Comparison of ENCODE assay signal across 17 cellular contexts in the genomic region with DNA sequence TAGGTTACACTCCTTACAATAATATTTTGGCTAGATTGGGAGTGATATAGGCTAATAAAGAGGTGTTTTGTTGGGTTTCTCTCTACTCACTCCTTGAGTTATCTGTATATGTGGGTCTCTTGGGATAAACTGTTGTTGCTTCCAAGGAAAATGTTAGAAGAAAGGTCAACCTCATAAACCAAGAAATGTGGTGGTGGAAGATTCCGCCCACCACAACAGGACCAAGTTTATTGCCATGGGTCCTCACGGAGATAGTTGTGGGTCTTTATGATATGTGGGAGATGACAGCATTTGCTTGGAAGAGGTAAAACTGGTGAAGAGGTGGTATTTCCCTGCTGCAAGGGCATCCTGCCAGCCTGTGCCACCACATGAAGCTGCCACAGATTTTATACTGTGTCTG.
DNase-seq lines count a peak whose midpoint lies in the region; ATAC-seq and TF ChIP-seq lines count a peak whose summit lies in the region.
"Had no signal": no experiment of that assay in that cellular context is flagged by ENCODE, and none has a peak within 500 bp of the region (broad histone marks: within the 10 kb centered on the region; RNA-seq: fewer than 3 reads in every experiment).

No MANE protein-coding gene starts in this region.

- TF ChIP-seq CTCF in heart right ventricle (IDR thresholded peaks at IDR 0.05) (no peak), heart left ventricle (IDR thresholded peaks at IDR 0.05) (no peak)

- intact Hi-C loops in heart right ventricle (cut with DNase I) (loop anchor here in 1 of 10 donors (10.0 kb wide), 1 partner anchor 83 kb away; no protein-coding TSS in a partner anchor), Right ventricle myocardium inferior (cut with DNase I) (no loop called here), right cardiac atrium (cut with DNase I) (no loop called here), heart left ventricle (cut with DNase I) (loop anchor here in 1 of 10 donors (5.0 kb wide), 1 partner anchor 81 kb away; no protein-coding TSS in a partner anchor)

- H3K4me3 ChIP-seq in heart right ventricle (no peak overlapping the region), right cardiac atrium (ENCODE audit: low read length) (no peak overlapping the region), heart left ventricle (no peak overlapping the region)
- H3K4me3 ChIP-seq: A549; BLaER1 treated with 17β-estradiol and CSF1 and Interleukin-3, amounts not matched to agents 10 nM and 100 nM had no signal

- no peaks in the 10 kb centered on the region for H3K36me3 ChIP-seq in heart right ventricle
- H3K36me3 ChIP-seq in heart left ventricle, result no peaks in the 10 kb centered on the region
- H3K36me3 ChIP-seq: BLaER1 treated with 17β-estradiol and CSF1 and Interleukin-3, amounts not matched to agents 10 nM and 100 nM had no signal

- H3K27me3 ChIP-seq in heart right ventricle, result no peaks in the 10 kb centered on the region
- H3K27me3 ChIP-seq in right cardiac atrium (ENCODE audit: control insufficient read depth, insufficient read depth), result no peaks in the 10 kb centered on the region
- H3K27me3 ChIP-seq in heart left ventricle, result no peaks in the 10 kb centered on the region
- H3K27me3 ChIP-seq: BLaER1 treated with 17β-estradiol and CSF1 and Interleukin-3, amounts not matched to agents 10 nM and 100 nM had no signal

- peak overlapping the region in 6 of 10 donors; percentile 3 to 69 (median 37) for H3K27ac ChIP-seq in heart right ventricle
- peak overlapping the region; percentile 25 for H3K27ac ChIP-seq in right cardiac atrium (ENCODE audit: low read length)
- H3K27ac ChIP-seq in heart left ventricle, result peak overlapping the region in 6 of 12 donors; percentile 24 to 62 (median 36)
- H3K27ac ChIP-seq: 22Rv1; A549; BLaER1 treated with 17β-estradiol and CSF1 and Interleukin-3, amounts not matched to agents 10 nM and 100 nM; C4-2B had no signal

- peaks cover 0 to 36% (median 12%) of the 10 kb centered on the region in 9 donors for H3K4me1 ChIP-seq in heart right ventricle
- H3K4me1 ChIP-seq in right cardiac atrium (ENCODE audit: control insufficient read depth, insufficient read depth, low read length), result peaks cover 7% of the 10 kb centered on the region
- H3K4me1 ChIP-seq in heart left ventricle, result peaks cover 0 to 24% (median 9%) of the 10 kb centered on the region in 12 donors
- H3K4me1 ChIP-seq: A549; BLaER1 treated with 17β-estradiol and CSF1 and Interleukin-3, amounts not matched to agents 10 nM and 100 nM; Caco-2 had no signal

- TF ChIP-seq POLR2A in heart left ventricle (IDR thresholded peaks at IDR 0.05), result no peak

- ATAC-seq in heart right ventricle (no peak), Right ventricle myocardium inferior (no peak), right cardiac atrium (no peak), heart left ventricle (no peak)
- ATAC-seq: A549; CD8-positive, alpha-beta T cell had no signal

- 77 to 80% methylated on average over 2 of the region's 2 CpGs for WGBS in heart right ventricle, 2 donors
- 78% methylated on average over 2 of the region's 2 CpGs for WGBS in right cardiac atrium
- 75 to 87% (median 80%) methylated on average over 2 of the region's 2 CpGs for WGBS in heart left ventricle, 4 donors

- H3K9me3 ChIP-seq in heart right ventricle (no peaks in the 10 kb centered on the region), right cardiac atrium (ENCODE audit: control insufficient read depth, low read length) (no peaks in the 10 kb centered on the region), heart left ventricle (no peaks in the 10 kb centered on the region)
- H3K9me3 ChIP-seq: A549; BLaER1 treated with 17β-estradiol and CSF1 and Interleukin-3, amounts not matched to agents 10 nM and 100 nM; Caco-2 had no signal

- no peak for DNase-seq in heart right ventricle
- DNase-seq in Right ventricle myocardium inferior (ENCODE audit: missing footprints), result no peak
- no peak for DNase-seq in right cardiac atrium
- DNase-seq in heart left ventricle, result no peak
- peak; percentile 42 for DNase-seq in myocyte (ENCODE audit: low read depth)
- DNase-seq in NCI-H526 (lab: John Stamatoyannopoulos, UW), result no peak
- DNase-seq: AML-193; Caco-2; Calu3; CD4-positive, alpha-beta T cell; CD8-positive, alpha-beta T cell; DMS79 treated with DMSO at 0.1 percent for 48 hours; GF-D8 had no signal
